ENCODE assay signal across 6 cellular contexts in genomic region chr10:47680848-47681637, GRCh38.
DNase-seq lines count a peak whose midpoint lies in the region; ATAC-seq, FAIRE-seq and TF ChIP-seq lines count a peak whose summit lies in the region.
"Not testable (repeated sequence)": the region's sequence is repeated elsewhere in the genome, so short reads cannot be mapped to it uniquely, and the experiment has no call there.

No MANE protein-coding gene starts in this region.

- TF ChIP-seq CTCF in HFFc6 (IDR thresholded peaks at IDR 0.05); PC-9 (conservative IDR thresholded peaks at IDR 0.05); RWPE2 (IDR thresholded peaks at IDR 0.05; ENCODE audit: poor library complexity, severe bottlenecking); foreskin keratinocyte (conservative IDR thresholded peaks at IDR 0.05); HepG2 (CRISPR knock-in tag; IDR thresholded peaks at IDR 0.05); osteocyte (IDR thresholded peaks at IDR 0.05): not testable (repeated sequence)

- H3K4me1 Mint-ChIP-seq in HFFc6 (ENCODE audit: low read depth); osteocyte (ENCODE audit: unreplicated experiment): not testable (repeated sequence)

- WGBS in HepG2 (ENCODE audit: low lambda C conversion rate) = 14% methylated on average over 4 of the region's 4 CpGs

- DNase-seq in HFFc6; RWPE2 (ENCODE audit: low spot score); foreskin keratinocyte; HepG2 (ENCODE audit: low spot score); osteocyte (ENCODE audit: extremely low spot score, unreplicated experiment): not testable (repeated sequence)
- DNase-seq in PC-9 = peak in 1 of 2 experiments; percentile 3

- intact Hi-C loops in PC-9 (cut with micrococcal nuclease; ENCODE audit: unreplicated experiment); HepG2 (cut with micrococcal nuclease; ENCODE audit: unreplicated experiment): not testable (repeated sequence)

- not testable (repeated sequence) for H3K27ac ChIP-seq in PC-9; RWPE2 (ENCODE audit: poor library complexity, severe bottlenecking); foreskin keratinocyte; HepG2 (ENCODE audit: extremely low read length, insufficient read depth, low read length)

- H3K79me2 ChIP-seq in PC-9 (ENCODE audit: low read depth); HepG2 (ENCODE audit: insufficient read depth, low read length): not testable (repeated sequence)

- H4K20me1 ChIP-seq in PC-9 (ENCODE audit: insufficient read depth); HepG2 (ENCODE audit: insufficient read depth, low read length): not testable (repeated sequence)

- CTCF ChIA-PET in PC-9 (lab: Charles Lee) = interaction anchor here (0.7 kb wide), 1 partner anchor 434 kb away, joined by 3 read pairs; no protein-coding TSS in a partner anchor
- CTCF ChIA-PET in HepG2 (lab: Yijun Ruan, JAX; ENCODE audit: low intra/inter-chr PET ratio, low total read pairs) = not testable (repeated sequence)

- H3K9me2 ChIP-seq in PC-9 (ENCODE audit: insufficient read depth) = not testable (repeated sequence)

- not testable (repeated sequence) for BruUV-seq in PC-9 (replicated peaks; lab: Mats Ljungman, UMichigan); HepG2 (replicated peaks; lab: Mats Ljungman, UMichigan)

- TF ChIP-seq EP300 in HepG2 (IDR thresholded peaks at IDR 0.05; ENCODE audit: low read depth in 2 of 2, low read length in 2 of 2); HepG2 (CRISPR knock-in tag; IDR thresholded peaks at IDR 0.05; ENCODE audit: borderline replicate concordance): not testable (repeated sequence)

- not testable (repeated sequence) for H3F3A ChIP-seq in PC-9 (ENCODE audit: insufficient read depth, low read depth)

- not testable (repeated sequence) for TF ChIP-seq POLR2A in HepG2 (IDR thresholded peaks at IDR 0.05; ENCODE audit: insufficient read depth in 1 of 2, low read depth in 2 of 2, low read length in 2 of 2)

- H2AFZ ChIP-seq in PC-9; HepG2 (ENCODE audit: low read length): not testable (repeated sequence)

- not testable (repeated sequence) for H3K9me3 ChIP-seq in PC-9 (ENCODE audit: insufficient read depth, low read depth); RWPE2 (ENCODE audit: severe bottlenecking); HepG2 (ENCODE audit: low read length)

- H3K9ac ChIP-seq in HepG2 (ENCODE audit: insufficient read depth, low read depth, low read length) = not testable (repeated sequence)

- in situ Hi-C loops in HepG2 (cut with HindIII; ENCODE audit: extremely low pct_ligation_motif_present, low pct_unique_long_range_greater_than_20kb) = not testable (repeated sequence)

- H3K4me1 ChIP-seq in PC-9 (replicated peaks; ENCODE audit: insufficient read depth); RWPE2 (ENCODE audit: insufficient read depth, poor library complexity, severe bottlenecking); foreskin keratinocyte: not testable (repeated sequence)
- peaks cover 15% of the 10 kb centered on the region for H3K4me1 ChIP-seq in HepG2 (ENCODE audit: insufficient read depth, low read length)

- not testable (repeated sequence) for H3K36me3 Mint-ChIP-seq in HFFc6 (ENCODE audit: low read depth); osteocyte (ENCODE audit: unreplicated experiment)

- peak overlapping the region; percentile 47; the same call in 1 of the 2 replicates for H3K4me3 Mint-ChIP-seq in HFFc6
- H3K4me3 Mint-ChIP-seq in osteocyte (ENCODE audit: unreplicated experiment) = not testable (repeated sequence)

- H3K4me3 ChIP-seq in PC-9; RWPE2 (ENCODE audit: severe bottlenecking); HepG2 (replicated peaks in 1 of 3; ENCODE audit: insufficient read depth in 1 of 3, low read depth in 2 of 3, low read length in 3 of 3): not testable (repeated sequence)

- ATAC-seq in RWPE2 (ENCODE audit: low read depth) (peak; percentile 84), foreskin keratinocyte (peak; percentile 73), HepG2 (peak; percentile 49)

- H3K27ac Mint-ChIP-seq in HFFc6 = not testable (repeated sequence)
- H3K27ac Mint-ChIP-seq in osteocyte (ENCODE audit: unreplicated experiment) = peak overlapping the region; percentile 31

- not testable (repeated sequence) for H3K36me3 ChIP-seq in PC-9 (ENCODE audit: low read depth); RWPE2 (ENCODE audit: low read depth); HepG2 (replicated peaks in 1 of 2; ENCODE audit: control insufficient read depth in 1 of 2, insufficient read depth in 2 of 2, low read length in 2 of 2)

- not testable (repeated sequence) for H3K27me3 ChIP-seq in PC-9 (ENCODE audit: insufficient read depth, low read depth); RWPE2 (ENCODE audit: insufficient read depth, poor library complexity, severe bottlenecking); foreskin keratinocyte; HepG2 (ENCODE audit: control insufficient read depth in 1 of 2, insufficient read depth in 2 of 2, low read length in 2 of 2)

- POLR2A ChIA-PET in PC-9 (lab: Charles Lee; ENCODE audit: unreplicated experiment); HepG2 (lab: Yijun Ruan, JAX): not testable (repeated sequence)

- FAIRE-seq in HepG2 (lab: Jason Lieb, UNC) = not testable (repeated sequence)

- H3K27me3 Mint-ChIP-seq in HFFc6 (ENCODE audit: insufficient read depth); osteocyte (ENCODE audit: unreplicated experiment): not testable (repeated sequence)

- H3K9me3 Mint-ChIP-seq in HFFc6; osteocyte (ENCODE audit: unreplicated experiment): not testable (repeated sequence)

- not testable (repeated sequence) for TF ChIP-seq RAD21 in HepG2 (CRISPR knock-in tag; IDR thresholded peaks at IDR 0.05)

- peak overlapping the region; percentile 34; the same call in 1 of the 2 replicates for H3K4me2 ChIP-seq in PC-9
- not testable (repeated sequence) for H3K4me2 ChIP-seq in HepG2 (ENCODE audit: low read depth, low read length)

TF ChIP-seq in HepG2, 621 proteins besides CTCF, POLR2A, EP300 and RAD21:
- TF ChIP-seq MAFK (conservative IDR thresholded peaks at IDR 0.05 in 1 of 2, IDR thresholded peaks at IDR 0.05 in 1 of 2; ENCODE audit: low read length in 2 of 2) (peak; percentile 61 to 68; a peak in 3 of 4 replicates), MAFF (IDR thresholded peaks at IDR 0.05; ENCODE audit: low read depth, low read length) (peak; percentile 62), FOSL2 (CRISPR knock-in tag; IDR thresholded peaks at IDR 0.05) (peak; percentile 33; the same call in 1 of the 2 replicates)
TF ChIP-seq in HepG2: peak in this region for 3; not testable (repeated sequence) for 618.
